ENCODE assay signal across 1 cellular context in the genomic region with DNA sequence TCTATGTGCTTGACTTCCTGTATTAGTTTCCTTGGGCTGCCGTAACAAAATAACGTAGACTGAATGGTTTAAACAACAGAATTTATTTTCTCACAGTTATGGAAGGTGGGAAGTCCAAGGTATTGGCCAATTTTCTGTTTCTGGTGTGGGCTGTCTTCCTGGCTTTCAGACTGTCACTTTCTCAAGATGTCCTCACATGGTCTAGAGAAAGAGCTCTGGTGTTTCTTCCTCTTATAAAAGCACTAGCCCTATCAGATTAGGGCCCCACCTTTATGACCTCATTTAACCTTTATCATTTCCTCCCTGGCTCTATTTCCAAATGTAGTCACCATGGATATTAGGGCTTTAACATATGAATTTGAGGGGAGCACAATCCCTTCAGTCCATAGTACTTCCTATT.
TF ChIP-seq lines count a peak whose summit lies in the region.

No MANE protein-coding gene starts in this region.

TF ChIP-seq in K562, 482 proteins besides CTCF, POLR2A, EP300 and RAD21:
- TF ChIP-seq NR2C2 (CRISPR knock-in tag; IDR thresholded peaks at IDR 0.05) (no peak), NR2C2 (tag; IDR thresholded peaks at IDR 0.05) (peak; percentile 20; the same call in 1 of the 2 replicates), STAT5B (CRISPR knock-in tag; IDR thresholded peaks at IDR 0.05) (no peak)
